In genomic region chr2:61018319-61018750, GRCh38 we compare ENCODE assay signal across 8 cellular contexts. TPM values are rescaled to one million over a fixed set of nuclear protein-coding genes. Genes with fewer than 3 reads are reported as not detected.
DNase-seq lines count a peak whose midpoint lies in the region; ATAC-seq and TF ChIP-seq lines count a peak whose summit lies in the region.

No MANE protein-coding gene starts in this region.

- TSS peak; percentile 63 for BruUV-seq in A673 (replicated peaks; lab: Mats Ljungman, UMichigan)

- 0% methylated on average over 7 of the region's 7 CpGs for WGBS in SK-N-SH (ENCODE audit: low lambda C conversion rate)

- H3K9me2 ChIP-seq in SK-N-SH, result no peaks in the 10 kb centered on the region

- H3K36me3 ChIP-seq in A673 (ENCODE audit: insufficient read depth, low read length, poor library complexity, severe bottlenecking) (no peaks in the 10 kb centered on the region), SK-N-SH (replicated peaks in 1 of 2; ENCODE audit: control insufficient read depth in 1 of 2, insufficient read depth in 2 of 2, low read length in 1 of 2) (peaks cover 2 to 23% of the 10 kb centered on the region in 2 experiments)

- TF ChIP-seq CTCF in A673 (conservative IDR thresholded peaks at IDR 0.05; ENCODE audit: low read depth, low read length) (no peak), SK-N-SH (IDR thresholded peaks at IDR 0.05) (no peak), fibroblast of pulmonary artery (IDR thresholded peaks at IDR 0.05; ENCODE audit: low read length, missing control alignments) (no peak)

- intact Hi-C loops in A673 (cut with micrococcal nuclease; ENCODE audit: unreplicated experiment), result no loop called here

- H4K20me1 ChIP-seq in SK-N-SH (ENCODE audit: insufficient read depth), result peaks cover 4% of the 10 kb centered on the region; the same call in 1 of the 2 replicates

- CTCF ChIA-PET in A673 (lab: Charles Lee) (no interaction called here), SK-N-SH (lab: Yijun Ruan, JAX) (interaction anchor here (1.7 kb wide), 1 partner anchor 20 kb away, joined by 7 read pairs; no protein-coding TSS in a partner anchor)

- POLR2A ChIA-PET in A673 (lab: Charles Lee; ENCODE audit: low non-redundant PET), result no interaction called here
- POLR2A ChIA-PET in SK-N-SH (lab: Yijun Ruan, JAX), result no interaction called here

- ATAC-seq in GM18858 (IDR thresholded peaks at IDR 0.05; ENCODE audit: unreplicated experiment) (peak; percentile 10), HG03469 (IDR thresholded peaks at IDR 0.05; ENCODE audit: unreplicated experiment) (no peak)

- H3K79me2 ChIP-seq in SK-N-SH (ENCODE audit: insufficient read depth), result peaks cover 77% of the 10 kb centered on the region

- peak overlapping the region; percentile 79 for H3K4me2 ChIP-seq in SK-N-SH

- TF ChIP-seq RAD21 in SK-N-SH (IDR thresholded peaks at IDR 0.05; ENCODE audit: low read length), result no peak

- H3K27me3 ChIP-seq in A673 (replicated peaks; ENCODE audit: insufficient read depth, low read depth, low read length, poor library complexity) (no peaks in the 10 kb centered on the region), SK-N-SH (ENCODE audit: insufficient read depth) (no peaks in the 10 kb centered on the region)

- DNase-seq in A673 (ENCODE audit: low spot score) (no peak), SK-N-SH (peak; percentile 9), fibroblast of pulmonary artery (ENCODE audit: low read depth) (peak; percentile 79), skeletal muscle cell (ENCODE audit: low read depth) (no peak), COR-L47 (lab: John Stamatoyannopoulos, UW) (no peak), pons (ENCODE audit: low spot score) (no peak)

- peaks cover 7% of the 10 kb centered on the region for H3F3A ChIP-seq in SK-N-SH (replicated peaks; ENCODE audit: insufficient read depth)

- peak overlapping the region; percentile 77 for H3K4me3 ChIP-seq in A673 (ENCODE audit: low read depth, low read length, poor library complexity, severe bottlenecking)
- H3K4me3 ChIP-seq in SK-N-SH (ENCODE audit: low read depth in 2 of 2, low read length in 1 of 2), result peak overlapping the region; percentile 93 to 95
- H3K4me3 ChIP-seq in fibroblast of pulmonary artery (replicated peaks; ENCODE audit: low read depth, low read length), result peak overlapping the region; percentile 99
- H3K4me3 ChIP-seq in skeletal muscle cell (ENCODE audit: low read depth, low read length), result peak overlapping the region; percentile 98

- H3K4me1 ChIP-seq in A673 (ENCODE audit: insufficient read depth, low read length, poor library complexity, severe bottlenecking), result peaks cover 15% of the 10 kb centered on the region
- peaks cover 0 to 4% of the 10 kb centered on the region in 2 experiments; a peak in 1 of 4 replicates for H3K4me1 ChIP-seq in SK-N-SH (ENCODE audit: control insufficient read depth in 1 of 2, insufficient read depth in 2 of 2, low read depth in 1 of 2, low read length in 1 of 2)

- peak overlapping the region; percentile 81 for H3K9ac ChIP-seq in SK-N-SH

- peak overlapping the region; percentile 96 for H2AFZ ChIP-seq in SK-N-SH (ENCODE audit: low read depth)

- H3K9me3 ChIP-seq in A673 (ENCODE audit: low read depth, low read length, poor library complexity, severe bottlenecking), result no peaks in the 10 kb centered on the region
- H3K9me3 ChIP-seq in SK-N-SH, result no peaks in the 10 kb centered on the region

- H3K27ac ChIP-seq in A673 (ENCODE audit: low read depth, low read length, poor library complexity, severe bottlenecking), result peak overlapping the region; percentile 93
- peak overlapping the region; percentile 79 to 95 for H3K27ac ChIP-seq in SK-N-SH (ENCODE audit: low read depth in 2 of 2, low read length in 1 of 2)

- TF ChIP-seq EP300 in SK-N-SH (IDR thresholded peaks at IDR 0.05; ENCODE audit: borderline replicate concordance in 1 of 2, low read depth in 1 of 2, low read length in 1 of 2), result no peak

TF ChIP-seq in SK-N-SH, 30 proteins besides CTCF, POLR2A, EP300 and RAD21:
- TF ChIP-seq NFIC (IDR thresholded peaks at IDR 0.05; ENCODE audit: borderline replicate concordance) (no peak), JUND (IDR thresholded peaks at IDR 0.05) (no peak), GABPA (IDR thresholded peaks at IDR 0.05; ENCODE audit: low read depth) (no peak)
- TF ChIP-seq, protein P1, sequence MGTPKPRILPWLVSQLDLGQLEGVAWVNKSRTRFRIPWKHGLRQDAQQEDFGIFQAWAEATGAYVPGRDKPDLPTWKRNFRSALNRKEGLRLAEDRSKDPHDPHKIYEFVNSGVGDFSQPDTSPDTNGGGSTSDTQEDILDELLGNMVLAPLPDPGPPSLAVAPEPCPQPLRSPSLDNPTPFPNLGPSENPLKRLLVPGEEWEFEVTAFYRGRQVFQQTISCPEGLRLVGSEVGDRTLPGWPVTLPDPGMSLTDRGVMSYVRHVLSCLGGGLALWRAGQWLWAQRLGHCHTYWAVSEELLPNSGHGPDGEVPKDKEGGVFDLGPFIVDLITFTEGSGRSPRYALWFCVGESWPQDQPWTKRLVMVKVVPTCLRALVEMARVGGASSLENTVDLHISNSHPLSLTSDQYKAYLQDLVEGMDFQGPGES (IDR thresholded peaks at IDR 0.05; ENCODE audit: low read depth, low read length), result no peak
- TF ChIP-seq, protein P2, sequence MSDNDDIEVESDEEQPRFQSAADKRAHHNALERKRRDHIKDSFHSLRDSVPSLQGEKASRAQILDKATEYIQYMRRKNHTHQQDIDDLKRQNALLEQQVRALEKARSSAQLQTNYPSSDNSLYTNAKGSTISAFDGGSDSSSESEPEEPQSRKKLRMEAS (IDR thresholded peaks at IDR 0.05; ENCODE audit: low read depth), result no peak
- TF ChIP-seq, protein P3, sequence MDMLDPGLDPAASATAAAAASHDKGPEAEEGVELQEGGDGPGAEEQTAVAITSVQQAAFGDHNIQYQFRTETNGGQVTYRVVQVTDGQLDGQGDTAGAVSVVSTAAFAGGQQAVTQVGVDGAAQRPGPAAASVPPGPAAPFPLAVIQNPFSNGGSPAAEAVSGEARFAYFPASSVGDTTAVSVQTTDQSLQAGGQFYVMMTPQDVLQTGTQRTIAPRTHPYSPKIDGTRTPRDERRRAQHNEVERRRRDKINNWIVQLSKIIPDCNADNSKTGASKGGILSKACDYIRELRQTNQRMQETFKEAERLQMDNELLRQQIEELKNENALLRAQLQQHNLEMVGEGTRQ (IDR thresholded peaks at IDR 0.05; ENCODE audit: borderline replicate concordance, low read depth, low read length), result no peak
- TF ChIP-seq, protein P4, sequence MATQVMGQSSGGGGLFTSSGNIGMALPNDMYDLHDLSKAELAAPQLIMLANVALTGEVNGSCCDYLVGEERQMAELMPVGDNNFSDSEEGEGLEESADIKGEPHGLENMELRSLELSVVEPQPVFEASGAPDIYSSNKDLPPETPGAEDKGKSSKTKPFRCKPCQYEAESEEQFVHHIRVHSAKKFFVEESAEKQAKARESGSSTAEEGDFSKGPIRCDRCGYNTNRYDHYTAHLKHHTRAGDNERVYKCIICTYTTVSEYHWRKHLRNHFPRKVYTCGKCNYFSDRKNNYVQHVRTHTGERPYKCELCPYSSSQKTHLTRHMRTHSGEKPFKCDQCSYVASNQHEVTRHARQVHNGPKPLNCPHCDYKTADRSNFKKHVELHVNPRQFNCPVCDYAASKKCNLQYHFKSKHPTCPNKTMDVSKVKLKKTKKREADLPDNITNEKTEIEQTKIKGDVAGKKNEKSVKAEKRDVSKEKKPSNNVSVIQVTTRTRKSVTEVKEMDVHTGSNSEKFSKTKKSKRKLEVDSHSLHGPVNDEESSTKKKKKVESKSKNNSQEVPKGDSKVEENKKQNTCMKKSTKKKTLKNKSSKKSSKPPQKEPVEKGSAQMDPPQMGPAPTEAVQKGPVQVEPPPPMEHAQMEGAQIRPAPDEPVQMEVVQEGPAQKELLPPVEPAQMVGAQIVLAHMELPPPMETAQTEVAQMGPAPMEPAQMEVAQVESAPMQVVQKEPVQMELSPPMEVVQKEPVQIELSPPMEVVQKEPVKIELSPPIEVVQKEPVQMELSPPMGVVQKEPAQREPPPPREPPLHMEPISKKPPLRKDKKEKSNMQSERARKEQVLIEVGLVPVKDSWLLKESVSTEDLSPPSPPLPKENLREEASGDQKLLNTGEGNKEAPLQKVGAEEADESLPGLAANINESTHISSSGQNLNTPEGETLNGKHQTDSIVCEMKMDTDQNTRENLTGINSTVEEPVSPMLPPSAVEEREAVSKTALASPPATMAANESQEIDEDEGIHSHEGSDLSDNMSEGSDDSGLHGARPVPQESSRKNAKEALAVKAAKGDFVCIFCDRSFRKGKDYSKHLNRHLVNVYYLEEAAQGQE (IDR thresholded peaks at IDR 0.05; ENCODE audit: low read depth, low read length), result no peak
- TF ChIP-seq, protein P5, sequence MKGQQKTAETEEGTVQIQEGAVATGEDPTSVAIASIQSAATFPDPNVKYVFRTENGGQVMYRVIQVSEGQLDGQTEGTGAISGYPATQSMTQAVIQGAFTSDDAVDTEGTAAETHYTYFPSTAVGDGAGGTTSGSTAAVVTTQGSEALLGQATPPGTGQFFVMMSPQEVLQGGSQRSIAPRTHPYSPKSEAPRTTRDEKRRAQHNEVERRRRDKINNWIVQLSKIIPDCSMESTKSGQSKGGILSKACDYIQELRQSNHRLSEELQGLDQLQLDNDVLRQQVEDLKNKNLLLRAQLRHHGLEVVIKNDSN (IDR thresholded peaks at IDR 0.05; ENCODE audit: borderline replicate concordance, low read depth), result no peak

RNA-seq across cellular contexts. Expression of gene PUS10, which starts 0.3 kb away (rescaled TPM):
- total RNA-seq in A673 (2021), result 4.2 and 5.2 TPM in 2 replicates
- polyA plus RNA-seq in SK-N-SH (2012; rRNA removed), result 2.8 and 4.4 TPM in 2 replicates
- 3.9 and 4.6 TPM in 2 replicates for polyA plus RNA-seq in SK-N-SH (2012; cell fraction: cytosol; rRNA removed)
- polyA plus RNA-seq in SK-N-SH (2012; cell fraction: nucleus; rRNA removed), result 2.9 and 5.2 TPM in 2 replicates

RNA-seq across cellular contexts. Expression of gene PEX13, which starts 0.8 kb away (rescaled TPM):
- 20.7 and 22.5 TPM in 2 replicates for total RNA-seq in A673 (2021)
- 10.3 and 12.4 TPM in 2 replicates for polyA plus RNA-seq in SK-N-SH (2012; rRNA removed)
- polyA plus RNA-seq in SK-N-SH (2012; cell fraction: cytosol; rRNA removed), result 12.3 and 13.0 TPM in 2 replicates
- polyA plus RNA-seq in SK-N-SH (2012; cell fraction: nucleus; rRNA removed), result 6.5 and 9.8 TPM in 2 replicates

RNA-seq across cellular contexts. Expression of gene SANBR, which starts 47.3 kb away (rescaled TPM):
- 12.1 and 15.5 TPM in 2 replicates for total RNA-seq in A673 (2021)
- polyA plus RNA-seq in SK-N-SH (2012; rRNA removed), result 4.3 and 4.7 TPM in 2 replicates
- polyA plus RNA-seq in SK-N-SH (2012; cell fraction: cytosol; rRNA removed), result 4.9 and 5.4 TPM in 2 replicates
- 6.4 and 9.2 TPM in 2 replicates for polyA plus RNA-seq in SK-N-SH (2012; cell fraction: nucleus; rRNA removed)

Comparison
In these comparisons a context has a peak if more than half of its experiments do, and no peak if none do; other contexts are left out.
1. DNase-seq: peak in SK-N-SH (single experiment) and fibroblast of pulmonary artery (single experiment); none in A673 (single experiment), skeletal muscle cell (single experiment), COR-L47 (single experiment) and pons (single experiment).
2. Peak in every context shown above with its lines, with median percentiles within 50 percentile points of each other: H3K4me3 ChIP-seq.